ENCODE assay signal across 1 cellular context in genomic region chr21:31459457-31459856, GRCh38.
TF ChIP-seq lines count a peak whose summit lies in the region.

No MANE protein-coding gene starts in this region.

TF ChIP-seq in HepG2, 621 proteins besides CTCF, POLR2A, EP300 and RAD21 (continued from another document):
- TF ChIP-seq ZNF407 (CRISPR knock-in tag; IDR thresholded peaks at IDR 0.05; ENCODE audit: not compliant biosample characterization) (no peak), NONO (IDR thresholded peaks at IDR 0.05) (no peak), NONO (CRISPR knock-in tag; conservative IDR thresholded peaks at IDR 0.05) (no peak), ZFAT (CRISPR knock-in tag; conservative IDR thresholded peaks at IDR 0.05) (no peak), JARID2 (CRISPR knock-in tag; IDR thresholded peaks at IDR 0.05; ENCODE audit: insufficient replicate concordance) (no peak), MAFF (IDR thresholded peaks at IDR 0.05; ENCODE audit: low read depth, low read length) (no peak)
